In the genomic region with DNA sequence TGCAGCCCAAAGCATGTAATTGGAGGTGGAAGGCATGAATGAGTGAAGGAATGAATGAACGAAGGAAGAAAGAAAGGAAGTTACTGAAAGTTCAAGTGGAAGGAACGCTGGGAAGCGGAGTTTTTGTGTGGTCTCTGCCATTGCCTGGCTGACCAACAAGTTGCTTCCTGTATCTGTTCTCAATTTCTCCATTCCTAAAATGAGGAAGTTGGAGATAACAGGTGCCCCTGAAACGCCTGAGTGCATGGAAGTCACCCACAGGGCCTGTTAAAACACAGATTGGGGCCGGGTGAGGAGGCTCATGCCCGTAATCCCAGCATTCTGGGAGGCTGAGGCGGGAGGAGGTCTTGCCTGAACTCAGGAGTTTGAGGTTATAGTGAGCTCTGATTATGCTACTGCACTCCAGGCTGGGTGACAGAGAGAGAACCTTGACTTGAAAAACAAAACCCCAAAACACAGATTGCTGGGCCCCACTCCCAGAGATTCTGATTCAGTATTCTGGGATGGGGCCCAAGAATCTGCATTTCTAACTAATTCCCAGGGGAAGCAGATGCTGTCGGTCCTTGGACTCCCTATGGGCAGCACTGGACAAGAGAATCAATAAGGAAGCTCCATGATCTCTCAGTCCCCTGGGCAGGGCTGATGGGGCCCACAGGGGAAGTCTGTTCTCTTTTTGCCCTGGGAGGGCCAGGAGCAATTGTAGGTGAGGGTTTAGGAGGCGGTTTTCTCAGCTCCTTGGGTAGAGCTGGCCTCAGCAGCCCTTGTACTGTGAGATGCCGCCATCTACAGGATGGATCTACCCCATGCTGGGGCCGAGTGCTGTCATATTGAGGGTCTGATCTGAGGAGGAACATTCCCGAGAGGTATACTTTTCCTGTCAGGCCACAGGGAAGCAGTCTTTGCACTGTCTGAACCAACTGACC, we compare ENCODE assay signal across 1 cellular context.
TF ChIP-seq lines count a peak whose summit lies in the region.

No MANE protein-coding gene starts in this region.

TF ChIP-seq in K562, 482 proteins besides CTCF, POLR2A, EP300 and RAD21 (continued from another document):
- TF ChIP-seq U2AF2 (optimal IDR thresholded peaks at IDR 0.05; ENCODE audit: low read depth, low read length), result no peak
- TF ChIP-seq, protein P1, sequence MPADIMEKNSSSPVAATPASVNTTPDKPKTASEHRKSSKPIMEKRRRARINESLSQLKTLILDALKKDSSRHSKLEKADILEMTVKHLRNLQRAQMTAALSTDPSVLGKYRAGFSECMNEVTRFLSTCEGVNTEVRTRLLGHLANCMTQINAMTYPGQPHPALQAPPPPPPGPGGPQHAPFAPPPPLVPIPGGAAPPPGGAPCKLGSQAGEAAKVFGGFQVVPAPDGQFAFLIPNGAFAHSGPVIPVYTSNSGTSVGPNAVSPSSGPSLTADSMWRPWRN (IDR thresholded peaks at IDR 0.05; ENCODE audit: low read depth), result no peak
TF ChIP-seq in K562: peak in this region for 58.
